1 cellular context compared by ENCODE assay signal in genomic region chr1:54052470-54052933, GRCh38.
TF ChIP-seq lines count a peak whose summit lies in the region.

No MANE protein-coding gene starts in this region.

TF ChIP-seq in K562, 482 proteins besides CTCF, POLR2A, EP300 and RAD21 (continues in another document):
- 0 out of 2 replicates have a peak, but pooled peaks have one; percentile 4 for TF ChIP-seq ZNF583 (CRISPR knock-in tag; IDR thresholded peaks at IDR 0.05)
- peak; percentile 64 for TF ChIP-seq HLTF (IDR thresholded peaks at IDR 0.05)
- TF ChIP-seq FOXP4 (CRISPR knock-in tag; IDR thresholded peaks at IDR 0.05; ENCODE audit: borderline replicate concordance) = 0 out of 2 replicates have a peak, but pooled peaks have one; percentile 75
- no peak for TF ChIP-seq SPI1 (IDR thresholded peaks at IDR 0.05; ENCODE audit: borderline replicate concordance, low read depth, low read length)
- TF ChIP-seq CBFB (CRISPR knock-in tag; IDR thresholded peaks at IDR 0.05) = peak; percentile 85; the same call in 1 of the 2 replicates
- peak; percentile 41; the same call in 1 of the 2 replicates for TF ChIP-seq ERF (CRISPR knock-in tag; IDR thresholded peaks at IDR 0.05)
- peak; percentile 46 for TF ChIP-seq PRDM10 (IDR thresholded peaks at IDR 0.05; ENCODE audit: partially characterized antibody)
- peak; percentile 88 for TF ChIP-seq MEIS2 (IDR thresholded peaks at IDR 0.05; ENCODE audit: partially characterized antibody)
- no peak for TF ChIP-seq SAFB (IDR thresholded peaks at IDR 0.05; ENCODE audit: borderline replicate concordance, low read depth, low read length)
- TF ChIP-seq SMARCA4 (IDR thresholded peaks at IDR 0.05) = peak; percentile 62; the same call in 1 of the 2 replicates
- peak; percentile 42; the same call in 1 of the 2 replicates for TF ChIP-seq ETV5 (CRISPR knock-in tag; IDR thresholded peaks at IDR 0.05; ENCODE audit: low read depth)
- TF ChIP-seq THRAP3 (IDR thresholded peaks at IDR 0.05; ENCODE audit: borderline replicate concordance) = 0 out of 2 replicates have a peak, but pooled peaks have one; percentile 37
- no peak for TF ChIP-seq HOXB6 (CRISPR knock-in tag; IDR thresholded peaks at IDR 0.05; ENCODE audit: borderline replicate concordance)
- TF ChIP-seq MTA1 (IDR thresholded peaks at IDR 0.05; ENCODE audit: borderline replicate concordance) = 0 out of 2 replicates have a peak, but pooled peaks have one; percentile 4
- TF ChIP-seq FOXK1 (CRISPR knock-in tag; IDR thresholded peaks at IDR 0.05; ENCODE audit: borderline replicate concordance) = peak; percentile 96; the same call in 1 of the 2 replicates
- no peak for TF ChIP-seq KDM2B (CRISPR knock-in tag; IDR thresholded peaks at IDR 0.05)
- peak; percentile 72 to 94 for TF ChIP-seq FOXA3 (CRISPR knock-in tag; conservative IDR thresholded peaks at IDR 0.05 in 1 of 2, IDR thresholded peaks at IDR 0.05 in 1 of 2)
- TF ChIP-seq STAT6 (CRISPR knock-in tag; IDR thresholded peaks at IDR 0.05) = 0 out of 2 replicates have a peak, but pooled peaks have one; percentile 49
- TF ChIP-seq FOXJ2 (tag; IDR thresholded peaks at IDR 0.05) = peak; percentile 74
- no peak for TF ChIP-seq TGIF2 (CRISPR knock-in tag; IDR thresholded peaks at IDR 0.05)
- 0 out of 2 replicates have a peak, but pooled peaks have one; percentile 23 for TF ChIP-seq MYC (IDR thresholded peaks at IDR 0.05; ENCODE audit: low read depth, low read length)
- TF ChIP-seq MYC (CRISPR knock-in tag; IDR thresholded peaks at IDR 0.05; ENCODE audit: borderline replicate concordance, low read depth) = no peak
- no peak for TF ChIP-seq ZNF347 (CRISPR knock-in tag; IDR thresholded peaks at IDR 0.05; ENCODE audit: low read depth)
- no peak for TF ChIP-seq CHD2 (IDR thresholded peaks at IDR 0.05; ENCODE audit: low read depth, low read length)
- 0 out of 2 replicates have a peak, but pooled peaks have one; percentile 0 for TF ChIP-seq ZNF263 (CRISPR knock-in tag; IDR thresholded peaks at IDR 0.05; ENCODE audit: borderline replicate concordance)
- peak; percentile 81 for TF ChIP-seq RBM39 (optimal IDR thresholded peaks at IDR 0.05; ENCODE audit: low read depth, low read length)
- TF ChIP-seq ZBTB17 (CRISPR knock-in tag; IDR thresholded peaks at IDR 0.05) = peak; percentile 39; the same call in 1 of the 2 replicates
- TF ChIP-seq ZBTB2 (IDR thresholded peaks at IDR 0.05) = 0 out of 2 replicates have a peak, but pooled peaks have one; percentile 14
- TF ChIP-seq ZKSCAN8 (CRISPR knock-in tag; IDR thresholded peaks at IDR 0.05) = no peak
- TF ChIP-seq ZNF165 (CRISPR knock-in tag; IDR thresholded peaks at IDR 0.05; ENCODE audit: borderline replicate concordance) = peak; percentile 97
- peak in 1 of 2 experiments; percentile 38; a peak in 1 of 3 replicates for TF ChIP-seq CBX3 (IDR thresholded peaks at IDR 0.05; ENCODE audit: borderline replicate concordance in 1 of 2, low read length in 2 of 2)
- TF ChIP-seq UBTF (IDR thresholded peaks at IDR 0.05; ENCODE audit: borderline replicate concordance in 1 of 2, low read depth in 2 of 2, low read length in 2 of 2) = peak in 1 of 2 experiments; percentile 61; a peak in 1 of 4 replicates
- peak; percentile 18; the same call in 1 of the 2 replicates for TF ChIP-seq ZSCAN29 (IDR thresholded peaks at IDR 0.05)
- TF ChIP-seq SIN3A (IDR thresholded peaks at IDR 0.05; ENCODE audit: borderline replicate concordance in 2 of 2, control insufficient read depth in 1 of 2, low read depth in 2 of 2, low read length in 2 of 2) = peak in 1 of 2 experiments; percentile 30; a peak in 1 of 4 replicates
- TF ChIP-seq E2F4 (CRISPR knock-in tag; IDR thresholded peaks at IDR 0.05; ENCODE audit: low read depth) = peak; percentile 56; the same call in 1 of the 2 replicates
- no peak for TF ChIP-seq E2F5 (CRISPR knock-in tag; IDR thresholded peaks at IDR 0.05)
- no peak for TF ChIP-seq PBX2 (CRISPR knock-in tag; IDR thresholded peaks at IDR 0.05; ENCODE audit: low read depth)
- peak; percentile 77 for TF ChIP-seq PBX2 (tag; conservative IDR thresholded peaks at IDR 0.05; ENCODE audit: low read depth)
